Comparison of ENCODE assay signal across 8 cellular contexts in genomic region chr19:12162882-12163806, GRCh38. TPM values are rescaled to one million over a fixed set of nuclear protein-coding genes. Genes with fewer than 3 reads are reported as not detected.
DNase-seq lines count a peak whose midpoint lies in the region; ATAC-seq and TF ChIP-seq lines count a peak whose summit lies in the region.

TSS of gene ZNF136 (plus strand) at chr19:12163096. CDS start at chr19:12163204, 108 bp downstream.

- H3K27me3 ChIP-seq in right lobe of liver, result no peaks in the 10 kb centered on the region

- peak within 1 kb of the TSS; percentile 79 to 88 (median 86) for H3K27ac ChIP-seq in right lobe of liver

- H3K36me3 ChIP-seq in right lobe of liver, result no peaks in the 10 kb centered on the region

- DNase-seq in CD14-positive monocyte (ENCODE audit: low spot score) (peak; percentile 94), NCI-H748 treated with DMSO at 0.1 percent for 48 hours (lab: John Stamatoyannopoulos, UW) (peak; percentile 80), dermis microvascular lymphatic vessel endothelial cell (ENCODE audit: low read depth in 2 of 2) (peak; percentile 97 to 98), right lobe of liver (peak; percentile 93 to 96 (median 95))
- DNase-seq in activated CD4-positive, alpha-beta T cell treated with anti-CD3 and anti-CD28 coated beads, Interleukin-2, amount 50 U/mL, for 4 hours, result peak; percentile 91 to 92
- DNase-seq in stimulated activated CD4-positive, alpha-beta T cell treated with anti-CD3 and anti-CD28 coated beads, Interleukin-4, amount 100 ng/mL, for 24 hours, result peak; percentile 95

- WGBS in right lobe of liver (ENCODE audit: insufficient coverage, low coverage, low lambda C conversion rate, missing lambda C conversion rate), result 1% methylated on average over 25 of the region's 57 CpGs

- H3K9me3 ChIP-seq in right lobe of liver, result no peaks in the 10 kb centered on the region

- peak; percentile 69 for TF ChIP-seq POLR2A in right lobe of liver (IDR thresholded peaks at IDR 0.05)

- H3K4me3 Mint-ChIP-seq in CD14-positive monocyte, result peak within 1 kb of the TSS; percentile 97 to 98

- intact Hi-C loops in CD14-positive monocyte (cut with micrococcal nuclease), result loop anchor here (2.0 to 10.0 kb wide), 3 partner anchors 132 to 502 kb away; partner anchors contain the start of genes ZNF44 (in 2 of the 2), MAN2B1 (in 1 of the 2) and WDR83 (in 1 of the 2)
- intact Hi-C loops in right lobe of liver (cut with DNase I), result no loop called here

- peaks cover 10 to 12% of the 10 kb centered on the region in 2 donors for H3K36me3 Mint-ChIP-seq in CD14-positive monocyte

- peaks cover 3 to 24% (median 9%) of the 10 kb centered on the region in 7 donors for H3K9me3 Mint-ChIP-seq in CD14-positive monocyte

- TF ChIP-seq CTCF in CD14-positive monocyte (IDR thresholded peaks at IDR 0.05), result no peak
- no peak for TF ChIP-seq CTCF in right lobe of liver (IDR thresholded peaks at IDR 0.05)

- H3K27ac Mint-ChIP-seq in CD14-positive monocyte, result peak within 1 kb of the TSS; percentile 97 to 99 (median 99)

- peaks cover 0 to 8% (median 2%) of the 10 kb centered on the region in 4 donors for H3K4me1 ChIP-seq in right lobe of liver

- H3K27me3 Mint-ChIP-seq in CD14-positive monocyte (ENCODE audit: low read depth in 3 of 3), result peaks cover 0 to 2% (median 0%) of the 10 kb centered on the region in 3 donors

- peak within 1 kb of the TSS; percentile 67 to 99 (median 79) for H3K4me3 ChIP-seq in right lobe of liver

- H3K4me1 Mint-ChIP-seq in CD14-positive monocyte, result peaks cover 32% of the 10 kb centered on the region

- peak; percentile 95 for ATAC-seq in GM19397 (IDR thresholded peaks at IDR 0.05; ENCODE audit: unreplicated experiment)
- peak; percentile 91 for ATAC-seq in HG03565 (IDR thresholded peaks at IDR 0.05; ENCODE audit: unreplicated experiment)
- peak; percentile 98 to 99 (median 98) for ATAC-seq in right lobe of liver

RNA-seq across cellular contexts. Expression of gene ZNF136, which starts in this region (rescaled TPM):
- 1 to 10 TPM; 5.8 to 6.4 TPM for polyA plus RNA-seq in CD14-positive monocyte
- total RNA-seq in dermis microvascular lymphatic vessel endothelial cell (3.7 and 5.1 TPM in 2 replicates), right lobe of liver (1 to 10 TPM; 1.3 to 3.9 (median 2.2) TPM)

Comparison
In these comparisons a context has a peak if more than half of its experiments do, and no peak if none do; other contexts are left out.
1. Peak in every context shown above with its lines: DNase-seq, ATAC-seq, H3K4me3 ChIP-seq and H3K27ac ChIP-seq.
2. intact Hi-C loops: an anchor here in CD14-positive monocyte (2.0 to 10.0 kb wide); none called in right lobe of liver.